17 cellular contexts compared by ENCODE assay signal in the genomic region with DNA sequence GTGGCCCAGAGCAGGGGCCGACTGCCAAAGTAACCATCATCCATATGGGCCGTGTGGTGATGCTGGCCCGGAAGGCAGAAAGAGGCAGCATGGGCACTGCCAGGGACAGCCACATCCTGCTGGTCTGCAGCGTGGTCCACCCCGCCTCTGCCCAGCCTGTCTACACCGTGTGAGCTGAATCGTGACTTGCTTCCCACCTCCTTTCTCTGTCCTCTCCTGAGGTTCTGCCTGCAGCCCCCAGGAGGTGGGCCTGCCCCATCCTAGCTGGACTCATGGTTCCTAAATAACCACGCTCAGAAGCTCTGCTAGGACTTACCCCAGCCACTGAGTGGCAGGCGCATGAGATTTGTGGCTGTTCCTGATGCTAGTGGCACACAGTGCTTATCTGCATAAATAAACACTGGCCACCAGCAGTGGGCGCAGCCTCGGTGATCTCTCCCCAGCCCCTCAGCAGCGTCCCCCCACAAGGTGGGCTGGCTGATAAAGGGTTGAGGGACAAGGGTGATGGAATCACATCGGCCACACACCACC. TPM values are rescaled to one million over a fixed set of nuclear protein-coding genes. Genes with fewer than 3 reads are reported as not detected.
DNase-seq lines count a peak whose midpoint lies in the region; ATAC-seq and TF ChIP-seq lines count a peak whose summit lies in the region.
"Had no signal": no experiment of that assay in that cellular context is flagged by ENCODE, and none has a peak within 500 bp of the region (broad histone marks: within the 10 kb centered on the region; RNA-seq: fewer than 3 reads in every experiment).

No MANE protein-coding gene starts in this region.

- CTCF ChIA-PET in activated CD4-positive, alpha-beta memory T cell treated with anti-CD3 and anti-CD28 coated beads for 36 hours (lab: Charles Lee), result no interaction called here
- CTCF ChIA-PET in activated CD4-positive, alpha-beta memory T cell treated with anti-CD3 and anti-CD28 coated beads, Interleukin-2, amount 10 ng/mL, durations not matched to agents 7 days and 5 days (lab: Charles Lee), result interaction anchor here (0.5 to 1.4 kb wide), 2 partner anchors 21 to 73 kb away, joined by 3 read pairs; no protein-coding TSS in a partner anchor
- CTCF ChIA-PET in naive thymus-derived CD4-positive, alpha-beta T cell (lab: Charles Lee), result interaction anchor here (0.6 to 1.5 kb wide), 3 partner anchors 10 to 31 kb away, joined by 3 to 9 read pairs (median 3); no protein-coding TSS in a partner anchor

- no peak overlapping the region for H2BK15ac ChIP-seq in H9 (ENCODE audit: low read depth, low read length)

- H2BK12ac ChIP-seq in H9 (ENCODE audit: insufficient read length, low read depth, low read length), result no peak overlapping the region

- H3K9me3 ChIP-seq in DOHH2 (ENCODE audit: control insufficient read depth, insufficient read depth, low read length), result no peaks in the 10 kb centered on the region
- no peaks in the 10 kb centered on the region for H3K9me3 ChIP-seq in SU-DHL-6 (ENCODE audit: insufficient read depth, low read length)
- no peaks in the 10 kb centered on the region for H3K9me3 ChIP-seq in naive thymus-derived CD4-positive, alpha-beta T cell (ENCODE audit: control insufficient read depth in 2 of 3, low read length in 3 of 3)
- H3K9me3 ChIP-seq in H9 (ENCODE audit: control insufficient read depth, low read depth, low read length), result no peaks in the 10 kb centered on the region
- H3K9me3 ChIP-seq: esophagus muscularis mucosa, left lung, mucosa of descending colon, ovary, upper lobe of right lung had no signal

- H3K79me2 ChIP-seq in DOHH2 (ENCODE audit: control insufficient read depth, low read length), result no peaks in the 10 kb centered on the region
- no peaks in the 10 kb centered on the region for H3K79me2 ChIP-seq in SU-DHL-6 (ENCODE audit: insufficient read depth, low read length)
- no peaks in the 10 kb centered on the region for H3K79me2 ChIP-seq in H9 (ENCODE audit: insufficient read depth, low read length)

- TF ChIP-seq CTCF in DOHH2 (IDR thresholded peaks at IDR 0.05; ENCODE audit: low read depth, low read length, poor library complexity, severe bottlenecking) (peak; percentile 33), SU-DHL-6 (IDR thresholded peaks at IDR 0.05; ENCODE audit: insufficient read depth, low read length, poor library complexity, severe bottlenecking) (peak; percentile 47), H9 (conservative IDR thresholded peaks at IDR 0.05) (no peak)

- no peak overlapping the region for H3K4me3 Mint-ChIP-seq in activated CD4-positive, alpha-beta memory T cell treated with anti-CD3 and anti-CD28 coated beads for 36 hours
- H3K4me3 Mint-ChIP-seq in activated CD4-positive, alpha-beta memory T cell treated with anti-CD3 and anti-CD28 coated beads, Interleukin-2, amount 10 ng/mL, durations not matched to agents 7 days and 5 days, result no peak overlapping the region
- H3K4me3 Mint-ChIP-seq in naive thymus-derived CD4-positive, alpha-beta T cell, result peak overlapping the region in 1 of 10 donors; percentile 36
- no peak overlapping the region for H3K4me3 Mint-ChIP-seq in H9

- no peak overlapping the region for H2AK5ac ChIP-seq in H9 (ENCODE audit: insufficient read length, low read length)

- H3F3A ChIP-seq in DOHH2 (ENCODE audit: control insufficient read depth, insufficient read depth) (no peaks in the 10 kb centered on the region), SU-DHL-6 (ENCODE audit: insufficient read depth) (no peaks in the 10 kb centered on the region)

- H3K4me1 ChIP-seq in DOHH2 (ENCODE audit: control insufficient read depth, low read length) (peaks cover 21% of the 10 kb centered on the region), H9 (ENCODE audit: insufficient read depth, low read length) (no peaks in the 10 kb centered on the region)
- peaks cover 0 to 44% of the 10 kb centered on the region in 2 donors for H3K4me1 ChIP-seq in naive thymus-derived CD4-positive, alpha-beta T cell (ENCODE audit: control insufficient read depth in 2 of 2, insufficient read depth in 2 of 2, low read length in 2 of 2)

- H3K27me3 ChIP-seq in DOHH2 (ENCODE audit: control insufficient read depth, low read length) (no peaks in the 10 kb centered on the region), SU-DHL-6 (ENCODE audit: low read length) (no peaks in the 10 kb centered on the region), H9 (ENCODE audit: insufficient read depth, low read length) (no peaks in the 10 kb centered on the region)
- no peaks in the 10 kb centered on the region for H3K27me3 ChIP-seq in naive thymus-derived CD4-positive, alpha-beta T cell (ENCODE audit: control insufficient read depth in 2 of 2, insufficient read depth in 2 of 2, low read length in 2 of 2)
- H3K27me3 ChIP-seq: esophagus muscularis mucosa, left lung, ovary, upper lobe of right lung had no signal

- H3T11ph ChIP-seq in H9 (ENCODE audit: low read length), result no peak overlapping the region

- H3K9me2 ChIP-seq in DOHH2 (replicated peaks; ENCODE audit: control insufficient read depth, low read length), result no peaks in the 10 kb centered on the region
- H3K9me2 ChIP-seq in SU-DHL-6 (replicated peaks; ENCODE audit: insufficient read depth, low read length), result no peaks in the 10 kb centered on the region

- intact Hi-C loops in activated CD4-positive, alpha-beta memory T cell treated with anti-CD3 and anti-CD28 coated beads for 36 hours (cut with micrococcal nuclease), result no loop called here
- intact Hi-C loops in naive thymus-derived CD4-positive, alpha-beta T cell (cut with micrococcal nuclease), result loop anchor here in 1 of 2 donors (1.0 kb wide), 1 partner anchor 28 kb away; no protein-coding TSS in a partner anchor

- no peak overlapping the region for H2BK120ac ChIP-seq in H9 (ENCODE audit: low read depth, low read length, poor library complexity, severe bottlenecking)

- H4K8ac ChIP-seq in H9 (replicated peaks; ENCODE audit: insufficient read length, low read depth, low read length), result no peak overlapping the region

- H2AFZ ChIP-seq in SU-DHL-6 (ENCODE audit: low read depth, low read length, severe bottlenecking) (no peak overlapping the region), H9 (ENCODE audit: low read length) (no peak overlapping the region)

- peak overlapping the region; percentile 23 for H3K27ac Mint-ChIP-seq in activated CD4-positive, alpha-beta memory T cell treated with anti-CD3 and anti-CD28 coated beads for 36 hours
- no peak overlapping the region for H3K27ac Mint-ChIP-seq in activated CD4-positive, alpha-beta memory T cell treated with anti-CD3 and anti-CD28 coated beads, Interleukin-2, amount 10 ng/mL, durations not matched to agents 7 days and 5 days
- peak overlapping the region in 8 of 9 donors; percentile 59 to 94 (median 80) for H3K27ac Mint-ChIP-seq in naive thymus-derived CD4-positive, alpha-beta T cell
- H3K27ac Mint-ChIP-seq in H9, result no peak overlapping the region

- H4K20me1 ChIP-seq in DOHH2 (ENCODE audit: control insufficient read depth, insufficient read depth, low read depth, low read length) (no peaks in the 10 kb centered on the region), SU-DHL-6 (ENCODE audit: low read depth, low read length) (no peaks in the 10 kb centered on the region), H9 (ENCODE audit: control insufficient read depth, insufficient read depth, insufficient read length) (no peaks in the 10 kb centered on the region)

- H4K5ac ChIP-seq in H9 (ENCODE audit: insufficient read length, low read depth, low read length), result no peak overlapping the region

- no peak for DNase-seq in activated CD4-positive, alpha-beta memory T cell treated with anti-CD3 and anti-CD28 coated beads for 36 hours
- no peak for DNase-seq in activated CD4-positive, alpha-beta memory T cell treated with anti-CD3 and anti-CD28 coated beads, Interleukin-2, amount 10 ng/mL, durations not matched to agents 7 days and 5 days
- DNase-seq in naive thymus-derived CD4-positive, alpha-beta T cell, result no peak
- DNase-seq in H9 (no peak), GF-D8 (lab: John Stamatoyannopoulos, UW) (no peak)
- DNase-seq: mucosa of descending colon, NCI-H1105 treated with DMSO at 0.1 percent for 48 hours, NCI-H526, upper lobe of right lung had no signal

- H3K4ac ChIP-seq in H9 (ENCODE audit: low read depth, low read length), result no peak overlapping the region

- H2BK5ac ChIP-seq in H9 (ENCODE audit: insufficient read length, low read length), result no peak overlapping the region

- H3K36me3 ChIP-seq in DOHH2 (ENCODE audit: control insufficient read depth, low read length), result no peaks in the 10 kb centered on the region
- H3K36me3 ChIP-seq in SU-DHL-6 (ENCODE audit: low read length), result no peaks in the 10 kb centered on the region
- H3K36me3 ChIP-seq in naive thymus-derived CD4-positive, alpha-beta T cell (ENCODE audit: control insufficient read depth in 2 of 3, insufficient read depth in 3 of 3, low read length in 3 of 3), result peaks cover 16 to 67% (median 22%) of the 10 kb centered on the region in 3 experiments
- H3K36me3 ChIP-seq: ovary had no signal

- H3K9ac ChIP-seq in SU-DHL-6 (ENCODE audit: low read length) (no peak overlapping the region), H9 (ENCODE audit: extremely low read depth, insufficient read length, low read length) (no peak overlapping the region)
- H3K9ac ChIP-seq: KMS-11 had no signal

- H4K91ac ChIP-seq in H9 (ENCODE audit: insufficient read length, low read depth, low read length), result no peak overlapping the region

- H3K27ac ChIP-seq in DOHH2 (ENCODE audit: low read depth, low read length), result no peak overlapping the region
- no peak overlapping the region for H3K27ac ChIP-seq in SU-DHL-6 (ENCODE audit: low read depth, low read length)
- H3K27ac ChIP-seq in naive thymus-derived CD4-positive, alpha-beta T cell (ENCODE audit: low read depth, low read length), result peak overlapping the region; percentile 37
- H3K27ac ChIP-seq in H9 (ENCODE audit: insufficient read length, low read depth, low read length), result no peak overlapping the region
- H3K27ac ChIP-seq: esophagus muscularis mucosa, KMS-11, left lung, ovary, upper lobe of right lung had no signal

- H3K4me3 ChIP-seq in DOHH2 (ENCODE audit: low read length) (no peak overlapping the region), SU-DHL-6 (ENCODE audit: insufficient read depth, low read length, poor library complexity, severe bottlenecking) (no peak overlapping the region)
- H3K4me3 ChIP-seq in naive thymus-derived CD4-positive, alpha-beta T cell (ENCODE audit: low read length), result no peak overlapping the region
- H3K4me3 ChIP-seq: esophagus muscularis mucosa, left lung, mucosa of descending colon, ovary, upper lobe of right lung had no signal

- H3K56ac ChIP-seq in H9 (ENCODE audit: insufficient read length, low read depth, low read length), result no peak overlapping the region

- POLR2A ChIA-PET in activated CD4-positive, alpha-beta memory T cell treated with anti-CD3 and anti-CD28 coated beads for 36 hours (lab: Charles Lee), result no interaction called here
- POLR2A ChIA-PET in activated CD4-positive, alpha-beta memory T cell treated with anti-CD3 and anti-CD28 coated beads, Interleukin-2, amount 10 ng/mL, durations not matched to agents 7 days and 5 days (lab: Charles Lee), result no interaction called here
- POLR2A ChIA-PET in naive thymus-derived CD4-positive, alpha-beta T cell (lab: Charles Lee), result interaction anchor here (0.8 to 19.6 kb wide), 8 partner anchors 10 to 95 kb away, joined by 3 to 365 read pairs (median 3); a partner anchor contains a TSS

- no peak overlapping the region for H3K4me2 ChIP-seq in DOHH2 (ENCODE audit: low read length)
- no peak overlapping the region for H3K4me2 ChIP-seq in SU-DHL-6 (ENCODE audit: low read depth, low read length, poor library complexity, severe bottlenecking)
- H3K4me2 ChIP-seq in H9 (ENCODE audit: insufficient read depth, insufficient read length, low read length), result no peak overlapping the region
- H3K4me2 ChIP-seq: KMS-11 had no signal

- H3K9me3 Mint-ChIP-seq in activated CD4-positive, alpha-beta memory T cell treated with anti-CD3 and anti-CD28 coated beads for 36 hours, result no peaks in the 10 kb centered on the region
- no peaks in the 10 kb centered on the region for H3K9me3 Mint-ChIP-seq in activated CD4-positive, alpha-beta memory T cell treated with anti-CD3 and anti-CD28 coated beads, Interleukin-2, amount 10 ng/mL, durations not matched to agents 7 days and 5 days
- H3K9me3 Mint-ChIP-seq in naive thymus-derived CD4-positive, alpha-beta T cell, result peaks cover 0 to 6% (median 0%) of the 10 kb centered on the region in 11 donors
- no peaks in the 10 kb centered on the region for H3K9me3 Mint-ChIP-seq in H9

- H3K4me1 Mint-ChIP-seq in activated CD4-positive, alpha-beta memory T cell treated with anti-CD3 and anti-CD28 coated beads for 36 hours (ENCODE audit: low read depth), result peaks cover 42% of the 10 kb centered on the region
- peaks cover 11% of the 10 kb centered on the region for H3K4me1 Mint-ChIP-seq in activated CD4-positive, alpha-beta memory T cell treated with anti-CD3 and anti-CD28 coated beads, Interleukin-2, amount 10 ng/mL, durations not matched to agents 7 days and 5 days
- H3K4me1 Mint-ChIP-seq in naive thymus-derived CD4-positive, alpha-beta T cell, result peaks cover 20 to 76% (median 64%) of the 10 kb centered on the region in 7 donors
- H3K4me1 Mint-ChIP-seq in H9, result peaks cover 6 to 24% of the 10 kb centered on the region in 2 experiments

- H3K27me3 Mint-ChIP-seq in activated CD4-positive, alpha-beta memory T cell treated with anti-CD3 and anti-CD28 coated beads for 36 hours, result no peaks in the 10 kb centered on the region
- no peaks in the 10 kb centered on the region for H3K27me3 Mint-ChIP-seq in activated CD4-positive, alpha-beta memory T cell treated with anti-CD3 and anti-CD28 coated beads, Interleukin-2, amount 10 ng/mL, durations not matched to agents 7 days and 5 days
- H3K27me3 Mint-ChIP-seq in naive thymus-derived CD4-positive, alpha-beta T cell, result no peaks in the 10 kb centered on the region
- H3K27me3 Mint-ChIP-seq in H9 (ENCODE audit: low read depth), result no peaks in the 10 kb centered on the region; the same call in 1 of the 2 replicates

- no peak overlapping the region for H3K23ac ChIP-seq in H9 (ENCODE audit: insufficient read length, low read depth, low read length)

- no peaks in the 10 kb centered on the region for H3K79me1 ChIP-seq in H9 (ENCODE audit: insufficient read depth, low read depth, low read length, poor library complexity, severe bottlenecking)

- H3K18ac ChIP-seq in H9 (ENCODE audit: insufficient read length, low read depth, low read length), result no peak overlapping the region

- no peak for ATAC-seq in naive thymus-derived CD4-positive, alpha-beta T cell
- no peak for ATAC-seq in GM18519 (IDR thresholded peaks at IDR 0.05; ENCODE audit: low FRiP score, unreplicated experiment)
- ATAC-seq: left lung, mucosa of descending colon, upper lobe of right lung had no signal

- WGBS in H9 (ENCODE audit: extremely low coverage, insufficient read length, low lambda C conversion rate), result no CpG with 5 or more reads among the region's 13 CpGs

- peaks cover 17% of the 10 kb centered on the region for H3K36me3 Mint-ChIP-seq in activated CD4-positive, alpha-beta memory T cell treated with anti-CD3 and anti-CD28 coated beads for 36 hours
- peaks cover 48% of the 10 kb centered on the region for H3K36me3 Mint-ChIP-seq in activated CD4-positive, alpha-beta memory T cell treated with anti-CD3 and anti-CD28 coated beads, Interleukin-2, amount 10 ng/mL, durations not matched to agents 7 days and 5 days (ENCODE audit: low read depth)
- H3K36me3 Mint-ChIP-seq in naive thymus-derived CD4-positive, alpha-beta T cell, result peaks cover 4 to 32% (median 19%) of the 10 kb centered on the region in 5 donors
- no peaks in the 10 kb centered on the region for H3K36me3 Mint-ChIP-seq in H9 (ENCODE audit: insufficient read depth in 1 of 3, low read depth in 3 of 3)

- no peak overlapping the region for H2BK20ac ChIP-seq in H9 (ENCODE audit: low read depth, low read length, poor library complexity, severe bottlenecking)

- no peak overlapping the region; the same call in 1 of the 2 replicates for H3K14ac ChIP-seq in H9 (ENCODE audit: insufficient read depth, low read length)

- no peaks in the 10 kb centered on the region for H3K23me2 ChIP-seq in H9 (ENCODE audit: insufficient read length, low read depth, low read length, poor library complexity, severe bottlenecking)

RNA-seq across cellular contexts. Expression of a gene that starts 22.6 kb away (rescaled TPM):
- total RNA-seq in activated CD4-positive, alpha-beta memory T cell treated with anti-CD3 and anti-CD28 coated beads for 36 hours, result 10 to 100 TPM; 67.0 to 72.8 TPM
- total RNA-seq in activated CD4-positive, alpha-beta memory T cell treated with anti-CD3 and anti-CD28 coated beads, Interleukin-2, amount 10 ng/mL, durations not matched to agents 7 days and 5 days, result 10 to 100 TPM; 69.6 to 71.4 TPM
- total RNA-seq in naive thymus-derived CD4-positive, alpha-beta T cell, result 10 to 100 TPM; 62.8 to 83.5 (median 68.7) TPM
- polyA plus RNA-seq in naive thymus-derived CD4-positive, alpha-beta T cell, result 100 to 1,000 TPM; 186 to 315 TPM
- 7.8 and 9.0 TPM in 2 replicates for total RNA-seq in H9 (2021)
- total RNA-seq: A673 had no signal

Comparison
In these comparisons a context has a peak if more than half of its experiments do, and no peak if none do; other contexts are left out.
1. H3K27ac Mint-ChIP-seq: peak in activated CD4-positive, alpha-beta memory T cell treated with anti-CD3 and anti-CD28 coated beads for 36 hours (single experiment) and naive thymus-derived CD4-positive, alpha-beta T cell (8 of 9); none in activated CD4-positive, alpha-beta memory T cell treated with anti-CD3 and anti-CD28 coated beads, Interleukin-2, amount 10 ng/mL, durations not matched to agents 7 days and 5 days (single experiment) and H9 (0 of 3).